10 cellular contexts compared by ENCODE assay signal in genomic region chr22:46764140-46764680, GRCh38. TPM values are rescaled to one million over a fixed set of nuclear protein-coding genes. Genes with fewer than 3 reads are reported as not detected.
DNase-seq lines count a peak whose midpoint lies in the region; ATAC-seq, FAIRE-seq and TF ChIP-seq lines count a peak whose summit lies in the region.
"Had no signal": no experiment of that assay in that cellular context is flagged by ENCODE, and none has a peak within 500 bp of the region (broad histone marks: within the 10 kb centered on the region; RNA-seq: fewer than 3 reads in every experiment).

No MANE protein-coding gene starts in this region.

- no peaks in the 10 kb centered on the region for H3K27me3 Mint-ChIP-seq in activated CD4-positive, alpha-beta memory T cell treated with anti-CD3 and anti-CD28 coated beads for 36 hours

- H3K9me3 ChIP-seq in HepG2 (ENCODE audit: low read length) (no peaks in the 10 kb centered on the region), right lobe of liver (no peaks in the 10 kb centered on the region), lower lobe of right lung (no peaks in the 10 kb centered on the region)

- no peak overlapping the region for H2AFZ ChIP-seq in HepG2 (ENCODE audit: low read length)

- in situ Hi-C loops in HepG2 (cut with HindIII; ENCODE audit: extremely low pct_ligation_motif_present, low pct_unique_long_range_greater_than_20kb): no loop called here

- no peak for TF ChIP-seq RAD21 in HepG2 (CRISPR knock-in tag; IDR thresholded peaks at IDR 0.05)

- TF ChIP-seq POLR2A in HepG2 (IDR thresholded peaks at IDR 0.05; ENCODE audit: insufficient read depth in 1 of 2, low read depth in 2 of 2, low read length in 2 of 2) (no peak), right lobe of liver (IDR thresholded peaks at IDR 0.05) (no peak)

- no peak for ATAC-seq in HepG2
- ATAC-seq in right lobe of liver: no peak
- ATAC-seq in HG03045 (IDR thresholded peaks at IDR 0.05; ENCODE audit: unreplicated experiment): no peak
- ATAC-seq in HG03139 (IDR thresholded peaks at IDR 0.05; ENCODE audit: unreplicated experiment): no peak
- ATAC-seq in lower lobe of right lung: no peak

- peaks cover 0 to 1% of the 10 kb centered on the region in 2 experiments; a peak in 1 of 5 replicates for H3K36me3 ChIP-seq in HepG2 (replicated peaks in 1 of 2; ENCODE audit: control insufficient read depth in 1 of 2, insufficient read depth in 2 of 2, low read length in 2 of 2)
- no peaks in the 10 kb centered on the region for H3K36me3 ChIP-seq in right lobe of liver
- H3K36me3 ChIP-seq in lower lobe of right lung: no peaks in the 10 kb centered on the region

- peak overlapping the region; percentile 90 for H3K4me2 ChIP-seq in HepG2 (ENCODE audit: low read depth, low read length)

- no peaks in the 10 kb centered on the region for H4K20me1 ChIP-seq in HepG2 (ENCODE audit: insufficient read depth, low read length)

- peaks cover 69% of the 10 kb centered on the region for H3K79me2 ChIP-seq in HepG2 (ENCODE audit: insufficient read depth, low read length)

- 76% methylated on average over 6 of the region's 6 CpGs for WGBS in HepG2 (ENCODE audit: low lambda C conversion rate)
- 85% methylated on average over 6 of the region's 6 CpGs for WGBS in right lobe of liver (ENCODE audit: insufficient coverage, low coverage, low lambda C conversion rate, missing lambda C conversion rate)

- CTCF ChIA-PET in HepG2 (lab: Yijun Ruan, JAX; ENCODE audit: low intra/inter-chr PET ratio, low total read pairs): no interaction called here
- CTCF ChIA-PET in activated CD4-positive, alpha-beta memory T cell treated with anti-CD3 and anti-CD28 coated beads for 36 hours (lab: Charles Lee): interaction anchor here (1.0 to 3.7 kb wide), 3 partner anchors 10 to 38 kb away, joined by 5 to 30 read pairs (median 15); no protein-coding TSS in a partner anchor

- POLR2A ChIA-PET in HepG2 (lab: Yijun Ruan, JAX): interaction anchor here (5.4 kb wide), 1 partner anchor 11 kb away, joined by 144 read pairs; no protein-coding TSS in a partner anchor
- POLR2A ChIA-PET in activated CD4-positive, alpha-beta memory T cell treated with anti-CD3 and anti-CD28 coated beads for 36 hours (lab: Charles Lee): interaction anchor here (0.6 to 1.0 kb wide), 4 partner anchors 29 to 97 kb away, joined by 3 to 5 read pairs (median 4); no protein-coding TSS in a partner anchor

- TF ChIP-seq EP300 in HepG2 (IDR thresholded peaks at IDR 0.05; ENCODE audit: low read depth in 2 of 2, low read length in 2 of 2): no peak
- no peak for TF ChIP-seq EP300 in HepG2 (CRISPR knock-in tag; IDR thresholded peaks at IDR 0.05; ENCODE audit: borderline replicate concordance)

- H3K4me3 Mint-ChIP-seq in activated CD4-positive, alpha-beta memory T cell treated with anti-CD3 and anti-CD28 coated beads for 36 hours: peak overlapping the region; percentile 100

- FAIRE-seq in HepG2 (lab: Jason Lieb, UNC): no peak

- H3K4me1 Mint-ChIP-seq in activated CD4-positive, alpha-beta memory T cell treated with anti-CD3 and anti-CD28 coated beads for 36 hours (ENCODE audit: low read depth): peaks cover 62% of the 10 kb centered on the region

- H3K4me3 ChIP-seq in HepG2 (replicated peaks in 1 of 3; ENCODE audit: insufficient read depth in 1 of 3, low read depth in 2 of 3, low read length in 3 of 3): peak overlapping the region in 1 of 3 experiments; percentile 19; a peak in 1 of 6 replicates
- H3K4me3 ChIP-seq in right lobe of liver: no peak overlapping the region
- H3K4me3 ChIP-seq in lower lobe of right lung: no peak overlapping the region

- H3K9me3 Mint-ChIP-seq in activated CD4-positive, alpha-beta memory T cell treated with anti-CD3 and anti-CD28 coated beads for 36 hours: no peaks in the 10 kb centered on the region

- DNase-seq in HepG2 (ENCODE audit: low spot score): no peak
- no peak for DNase-seq in right lobe of liver
- DNase-seq in activated CD4-positive, alpha-beta memory T cell treated with anti-CD3 and anti-CD28 coated beads for 36 hours: no peak
- peak; percentile 30 for DNase-seq in medulla oblongata (ENCODE audit: extremely low spot score)
- no peak for DNase-seq in HUDEP-2 (lab: John Stamatoyannopoulos, UW; ENCODE audit: unreplicated experiment in 76 of 76)
- no peak for DNase-seq in lower lobe of right lung
- DNase-seq: erythroblast, NCI-H510A had no signal

- no peak overlapping the region; the same call in 1 of the 2 replicates for H3K9ac ChIP-seq in HepG2 (ENCODE audit: insufficient read depth, low read depth, low read length)

- H3K27me3 ChIP-seq in HepG2 (ENCODE audit: control insufficient read depth in 1 of 2, insufficient read depth in 2 of 2, low read length in 2 of 2) (no peaks in the 10 kb centered on the region; a peak in 2 of 5 replicates), right lobe of liver (no peaks in the 10 kb centered on the region), lower lobe of right lung (ENCODE audit: low read depth) (no peaks in the 10 kb centered on the region)

- H3K27ac Mint-ChIP-seq in activated CD4-positive, alpha-beta memory T cell treated with anti-CD3 and anti-CD28 coated beads for 36 hours: peak overlapping the region; percentile 60

- H3K4me1 ChIP-seq in HepG2 (ENCODE audit: insufficient read depth, low read length) (peaks cover 46% of the 10 kb centered on the region), right lobe of liver (peaks cover 0 to 23% (median 12%) of the 10 kb centered on the region in 4 donors), lower lobe of right lung (peaks cover 48% of the 10 kb centered on the region)

- TF ChIP-seq CTCF in HepG2 (CRISPR knock-in tag; IDR thresholded peaks at IDR 0.05) (no peak), right lobe of liver (IDR thresholded peaks at IDR 0.05) (no peak), lower lobe of right lung (IDR thresholded peaks at IDR 0.05) (no peak)

- no TSS peak for BruUV-seq in HepG2 (replicated peaks; lab: Mats Ljungman, UMichigan)

- peak overlapping the region; percentile 11 for H3K27ac ChIP-seq in HepG2 (ENCODE audit: extremely low read length, insufficient read depth, low read length)
- H3K27ac ChIP-seq in right lobe of liver: peak overlapping the region in 1 of 3 donors; percentile 7
- no peak overlapping the region for H3K27ac ChIP-seq in lower lobe of right lung

- H3K36me3 Mint-ChIP-seq in activated CD4-positive, alpha-beta memory T cell treated with anti-CD3 and anti-CD28 coated beads for 36 hours: peaks cover 13% of the 10 kb centered on the region

- intact Hi-C loops in HepG2 (cut with micrococcal nuclease; ENCODE audit: unreplicated experiment) (no loop called here), right lobe of liver (cut with DNase I) (no loop called here), lower lobe of right lung (cut with DNase I) (no loop called here)
- intact Hi-C loops in activated CD4-positive, alpha-beta memory T cell treated with anti-CD3 and anti-CD28 coated beads for 36 hours (cut with micrococcal nuclease): no loop called here

RNA-seq across cellular contexts. Expression of gene TBC1D22A, which starts 1.8 kb away (rescaled TPM):
- total RNA-seq in HepG2 (2016; rRNA removed; fragmentation: Illumina TruSeq; extraction: Trizol): 17.3 and 17.6 TPM in 2 replicates
- 13.6 and 13.8 TPM in 2 replicates for total RNA-seq in HepG2 (2016; cell fraction: cytosol; rRNA removed; fragmentation: Illumina TruSeq; extraction: Trizol; ENCODE audit: low read depth)
- total RNA-seq in HepG2 (2016; cell fraction: insoluble cytoplasmic fraction; rRNA removed; fragmentation: Illumina TruSeq; extraction: Trizol): 14.5 and 18.0 TPM in 2 replicates
- 15.2 and 19.7 TPM in 2 replicates for total RNA-seq in HepG2 (2016; cell fraction: membrane; rRNA removed; fragmentation: Illumina TruSeq; extraction: Trizol)
- 11.0 and 13.2 TPM in 2 replicates for total RNA-seq in HepG2 (2016; cell fraction: nucleus; rRNA removed; fragmentation: Illumina TruSeq; extraction: Trizol)
- polyA plus RNA-seq in HepG2 (2011; rRNA removed): 17.5 and 18.0 TPM in 2 replicates
- polyA plus RNA-seq in HepG2 (2011; cell fraction: cytosol; rRNA removed): 16.4 and 18.2 TPM in 2 replicates
- polyA plus RNA-seq in HepG2 (2011; cell fraction: nucleus; rRNA removed): 14.2 and 18.7 TPM in 2 replicates
- 12.4 and 15.2 TPM in 2 replicates for polyA plus RNA-seq in HepG2 (2012)
- polyA plus RNA-seq in HepG2 (2016; cell fraction: cytosol; fragmentation: Illumina TruSeq; extraction: Trizol; ENCODE audit: low read depth): 7.7 and 9.5 TPM in 2 replicates
- 17.3 and 21.6 TPM in 2 replicates for polyA plus RNA-seq in HepG2 (2016; cell fraction: insoluble cytoplasmic fraction; fragmentation: Illumina TruSeq; extraction: Trizol; ENCODE audit: low read depth)
- 14.3 and 16.8 TPM in 2 replicates for polyA plus RNA-seq in HepG2 (2016; cell fraction: membrane; fragmentation: Illumina TruSeq; extraction: Trizol; ENCODE audit: low read depth)
- polyA plus RNA-seq in HepG2 (2016; cell fraction: nucleus; fragmentation: Illumina TruSeq; extraction: Trizol; ENCODE audit: insufficient read depth, low read depth): 13.4 and 13.5 TPM in 2 replicates
- 14.2 and 23.5 TPM in 2 replicates for polyA minus RNA-seq in HepG2 (2011; rRNA and poly(A)+ RNA removed; ENCODE audit: low replicate concordance)
- 11.9 and 12.0 TPM in 2 replicates for polyA minus RNA-seq in HepG2 (2011; cell fraction: cytosol; rRNA and poly(A)+ RNA removed)
- 21.5 and 22.0 TPM in 2 replicates for polyA minus RNA-seq in HepG2 (2011; cell fraction: nucleus; rRNA and poly(A)+ RNA removed)
- total RNA-seq in right lobe of liver: 10 to 100 TPM; 10.9 to 18.1 (median 14.0) TPM
- 10 to 100 TPM; 33.2 to 34.9 TPM for total RNA-seq in activated CD4-positive, alpha-beta memory T cell treated with anti-CD3 and anti-CD28 coated beads for 36 hours
- 34.1 TPM for total RNA-seq in lower lobe of right lung

RNA-seq across cellular contexts. Expression of gene CERK, which starts 26.2 kb away (rescaled TPM):
- total RNA-seq in HepG2 (2016; rRNA removed; fragmentation: Illumina TruSeq; extraction: Trizol) (40.3 and 41.8 TPM in 2 replicates), right lobe of liver (10 to 100 TPM in 5 of 6 experiments, 1 to 10 TPM in 1; 9.6 to 27.5 (median 18.5) TPM), lower lobe of right lung (26.1 TPM)
- total RNA-seq in HepG2 (2016; cell fraction: cytosol; rRNA removed; fragmentation: Illumina TruSeq; extraction: Trizol; ENCODE audit: low read depth): 33.8 and 34.8 TPM in 2 replicates
- total RNA-seq in HepG2 (2016; cell fraction: insoluble cytoplasmic fraction; rRNA removed; fragmentation: Illumina TruSeq; extraction: Trizol): 36.2 and 38.6 TPM in 2 replicates
- total RNA-seq in HepG2 (2016; cell fraction: membrane; rRNA removed; fragmentation: Illumina TruSeq; extraction: Trizol): 63.0 and 65.4 TPM in 2 replicates
- 26.0 and 34.7 TPM in 2 replicates for total RNA-seq in HepG2 (2016; cell fraction: nucleus; rRNA removed; fragmentation: Illumina TruSeq; extraction: Trizol)
- 41.9 and 49.5 TPM in 2 replicates for polyA plus RNA-seq in HepG2 (2011; rRNA removed)
- polyA plus RNA-seq in HepG2 (2011; cell fraction: cytosol; rRNA removed): 38.6 and 42.2 TPM in 2 replicates
- polyA plus RNA-seq in HepG2 (2011; cell fraction: nucleus; rRNA removed): 42.7 and 45.1 TPM in 2 replicates
- polyA plus RNA-seq in HepG2 (2012): 38.6 and 44.4 TPM in 2 replicates
- 31.4 and 34.6 TPM in 2 replicates for polyA plus RNA-seq in HepG2 (2016; cell fraction: cytosol; fragmentation: Illumina TruSeq; extraction: Trizol; ENCODE audit: low read depth)
- 32.4 and 37.2 TPM in 2 replicates for polyA plus RNA-seq in HepG2 (2016; cell fraction: insoluble cytoplasmic fraction; fragmentation: Illumina TruSeq; extraction: Trizol; ENCODE audit: low read depth)
- 47.9 and 48.5 TPM in 2 replicates for polyA plus RNA-seq in HepG2 (2016; cell fraction: membrane; fragmentation: Illumina TruSeq; extraction: Trizol; ENCODE audit: low read depth)
- polyA plus RNA-seq in HepG2 (2016; cell fraction: nucleus; fragmentation: Illumina TruSeq; extraction: Trizol; ENCODE audit: insufficient read depth, low read depth): 42.2 and 46.3 TPM in 2 replicates
- polyA minus RNA-seq in HepG2 (2011; rRNA and poly(A)+ RNA removed; ENCODE audit: low replicate concordance): 29.1 and 59.9 TPM in 2 replicates
- polyA minus RNA-seq in HepG2 (2011; cell fraction: cytosol; rRNA and poly(A)+ RNA removed): 26.6 and 33.8 TPM in 2 replicates
- 39.4 and 41.5 TPM in 2 replicates for polyA minus RNA-seq in HepG2 (2011; cell fraction: nucleus; rRNA and poly(A)+ RNA removed)
- total RNA-seq in activated CD4-positive, alpha-beta memory T cell treated with anti-CD3 and anti-CD28 coated beads for 36 hours: 10 to 100 TPM; 54.4 to 55.0 TPM
